8 cellular contexts compared by ENCODE assay signal in genomic region chr20:1893721-1894470, GRCh38. TPM values are rescaled to one million over a fixed set of nuclear protein-coding genes. Genes with fewer than 3 reads are reported as not detected.
DNase-seq lines count a peak whose midpoint lies in the region; ATAC-seq, FAIRE-seq and TF ChIP-seq lines count a peak whose summit lies in the region.

No MANE protein-coding gene starts in this region.

- intact Hi-C loops in ovary (cut with DNase I) (loop anchor here in 2 of 4 donors (5.0 to 10.0 kb wide), 2 partner anchors 117 to 211 kb away; partner anchors contain the start of gene STK35 (in 1 of the 2)), OCI-LY7 (cut with micrococcal nuclease; ENCODE audit: unreplicated experiment) (no loop called here)

- no peak for TF ChIP-seq EP300 in ovary (IDR thresholded peaks at IDR 0.05)

- TF ChIP-seq CTCF in RWPE2 (IDR thresholded peaks at IDR 0.05; ENCODE audit: poor library complexity, severe bottlenecking) (no peak), fibroblast of villous mesenchyme (IDR thresholded peaks at IDR 0.05; ENCODE audit: insufficient read depth, low read depth, low read length) (no peak), ovary (IDR thresholded peaks at IDR 0.05) (no peak), D721Med (IDR thresholded peaks at IDR 0.05; ENCODE audit: insufficient read depth, missing control alignments) (no peak), OCI-LY7 (conservative IDR thresholded peaks at IDR 0.05; ENCODE audit: low read length) (no peak)

- no peaks in the 10 kb centered on the region for H3K9me3 ChIP-seq in RWPE2 (ENCODE audit: severe bottlenecking)
- H3K9me3 ChIP-seq in ovary: no peaks in the 10 kb centered on the region
- no peaks in the 10 kb centered on the region for H3K9me3 ChIP-seq in OCI-LY7 (ENCODE audit: low read length)

- H3K27ac ChIP-seq in RWPE2 (ENCODE audit: poor library complexity, severe bottlenecking) (peak overlapping the region; percentile 62), ovary (peak overlapping the region; percentile 89 to 93), OCI-LY7 (ENCODE audit: low read depth, low read length, poor library complexity, severe bottlenecking) (no peak overlapping the region)

- no TSS peak for BruUV-seq in OCI-LY7 (replicated peaks; lab: Mats Ljungman, UMichigan)

- DNase-seq in EH (ENCODE audit: low read depth): peak; percentile 42
- peak; percentile 54 for DNase-seq in RWPE2 (ENCODE audit: low spot score)
- DNase-seq in fibroblast of villous mesenchyme (ENCODE audit: low read depth): no peak
- peak in 3 of 5 donors; percentile 48 to 76 (median 75) for DNase-seq in ovary
- DNase-seq in activated effector memory CD4-positive, alpha-beta T cell treated with Interleukin-2 at 50 U/mL for 16 hours: no peak
- no peak for DNase-seq in D721Med (ENCODE audit: insufficient read length, low spot score)
- DNase-seq in OCI-LY7 (ENCODE audit: low spot score): no peak

- no peaks in the 10 kb centered on the region for H4K20me1 ChIP-seq in OCI-LY7 (ENCODE audit: insufficient read depth, low read length)

- POLR2A ChIA-PET in OCI-LY7 (lab: Charles Lee): no interaction called here

- no peaks in the 10 kb centered on the region for H3K79me2 ChIP-seq in OCI-LY7 (ENCODE audit: insufficient read depth, low read depth, low read length)

- ATAC-seq in RWPE2 (ENCODE audit: low read depth) (no peak), HG02885 (IDR thresholded peaks at IDR 0.05; ENCODE audit: poor library complexity, unreplicated experiment) (no peak)

- H3K27me3 ChIP-seq in RWPE2 (ENCODE audit: insufficient read depth, poor library complexity, severe bottlenecking): no peaks in the 10 kb centered on the region
- H3K27me3 ChIP-seq in ovary: no peaks in the 10 kb centered on the region

- TF ChIP-seq POLR2A in ovary (IDR thresholded peaks at IDR 0.05): no peak

- H3K4me1 ChIP-seq in RWPE2 (ENCODE audit: insufficient read depth, poor library complexity, severe bottlenecking): peaks cover 14% of the 10 kb centered on the region
- no peaks in the 10 kb centered on the region for H3K4me1 ChIP-seq in ovary (ENCODE audit: insufficient read depth)
- peaks cover 19% of the 10 kb centered on the region for H3K4me1 ChIP-seq in OCI-LY7 (ENCODE audit: insufficient read depth, low read length, poor library complexity, severe bottlenecking)

- H3K4me3 ChIP-seq in RWPE2 (ENCODE audit: severe bottlenecking) (peak overlapping the region; percentile 58), fibroblast of villous mesenchyme (ENCODE audit: low read depth, low read length) (peak overlapping the region; percentile 77), ovary (peak overlapping the region; percentile 61), OCI-LY7 (ENCODE audit: low read depth, low read length, poor library complexity, severe bottlenecking) (no peak overlapping the region)

- no peak overlapping the region for H3K4me2 ChIP-seq in OCI-LY7 (ENCODE audit: low read length)

- CTCF ChIA-PET in OCI-LY7 (lab: Charles Lee; ENCODE audit: unreplicated experiment): no interaction called here

- H3K36me3 ChIP-seq in RWPE2 (ENCODE audit: low read depth) (no peaks in the 10 kb centered on the region), ovary (no peaks in the 10 kb centered on the region), OCI-LY7 (ENCODE audit: insufficient read depth, low read length) (no peaks in the 10 kb centered on the region)

- 5 to 6% (median 6%) methylated on average over 53 to 54 of the region's 54 CpGs for WGBS in ovary, 3 donors

- H3K9me2 ChIP-seq in OCI-LY7 (ENCODE audit: insufficient read depth, low read length): no peaks in the 10 kb centered on the region

- no peak for FAIRE-seq in D721Med (lab: Jason Lieb, UNC)

- no peak overlapping the region for H2AFZ ChIP-seq in OCI-LY7 (ENCODE audit: low read length)

RNA-seq across cellular contexts. Expression of gene SIRPA, which starts 1.3 kb away (rescaled TPM):
- 3.9 and 10.0 TPM in 2 replicates for total RNA-seq in fibroblast of villous mesenchyme
- 10 to 100 TPM; 20.0 to 45.6 (median 28.7) TPM for total RNA-seq in ovary
- 10 to 100 TPM; 15.7 to 26.6 TPM for polyA plus RNA-seq in ovary
- not detected in 2 replicates for total RNA-seq in OCI-LY7 (2014; rRNA removed; shearing (Covaris generic))
- total RNA-seq in OCI-LY7 (2022): not detected in 2 replicates

Comparison
In these comparisons a context has a peak if more than half of its experiments do, and no peak if none do; other contexts are left out.
1. DNase-seq: peak in EH (single experiment), RWPE2 (single experiment) and ovary (3 of 5); none in fibroblast of villous mesenchyme (single experiment), activated effector memory CD4-positive, alpha-beta T cell treated with Interleukin-2 at 50 U/mL for 16 hours (single experiment), D721Med (single experiment) and OCI-LY7 (single experiment).